29 cellular contexts compared by ENCODE assay signal in genomic region chr4:159250751-159251325, GRCh38.
"Had no signal": no experiment of that assay in that cellular context is flagged by ENCODE, and none has a peak within 500 bp of the region (broad histone marks: within the 10 kb centered on the region; RNA-seq: fewer than 3 reads in every experiment).

No MANE protein-coding gene starts in this region.

- H3K27me3 ChIP-seq: brain microvascular endothelial cell, right lobe of liver, thyroid gland, upper lobe of left lung had no signal

- H3K4me1 ChIP-seq: thyroid gland had no signal

- DNase-seq: activated B cell treated with CpG ODN at 0.5 μM for 24 hours; activated CD4-positive, alpha-beta T cell treated with anti-CD3 and anti-CD28 coated beads for 36 hours; activated CD8-positive, alpha-beta memory T cell treated with anti-CD3 and anti-CD28 coated beads, Interleukin-2, amount 10 ng/mL, durations not matched to agents 7 days and 5 days; activated CD8-positive, alpha-beta T cell treated with anti-CD3 and anti-CD28 coated beads, Interleukin-2, amount 10 ng/mL, durations not matched to agents 7 days and 5 days; activated naive CD4-positive, alpha-beta T cell treated with anti-CD3 and anti-CD28 coated beads for 36 hours; activated naive CD8-positive, alpha-beta T cell treated with anti-CD3 and anti-CD28 coated beads, Interleukin-2, amount 10 ng/mL, durations not matched to agents 7 days and 5 days; activated T-cell treated with anti-CD3 and anti-CD28 coated beads, Interleukin-2, amount 50 U/mL, for 48 hours; brain microvascular endothelial cell; caudate nucleus; effector CD8-positive, alpha-beta T cell; mucosa of descending colon; right lobe of liver; stimulated activated CD4-positive, alpha-beta T cell treated with anti-CD3 and anti-CD28 coated beads, Interleukin-1b, Interleukin-23, amount 100 ng/mL, for 48 hours; stimulated activated CD4-positive, alpha-beta T cell treated with anti-CD3 and anti-CD28 coated beads, Interleukin-4, amount 100 ng/mL, for 4 hours; stimulated activated CD8-positive, alpha-beta memory T cell treated with anti-CD3 and anti-CD28 coated beads, Interleukin-4, amount 100 ng/mL, for 48 hours; stimulated activated naive CD8-positive, alpha-beta T cell treated with anti-CD3 and anti-CD28 coated beads, Interleukin-15, amount 100 ng/mL, for 72 hours; T-helper 1 cell; thyroid gland had no signal

- H3K27ac Mint-ChIP-seq: activated B cell treated with CpG ODN at 0.5 μM for 24 hours; activated CD4-positive, alpha-beta T cell treated with anti-CD3 and anti-CD28 coated beads for 36 hours; activated CD8-positive, alpha-beta T cell treated with anti-CD3 and anti-CD28 coated beads, Interleukin-2, amount 10 ng/mL, durations not matched to agents 7 days and 5 days; activated naive CD4-positive, alpha-beta T cell treated with anti-CD3 and anti-CD28 coated beads for 36 hours; activated naive CD8-positive, alpha-beta T cell treated with anti-CD3 and anti-CD28 coated beads, Interleukin-2, amount 10 ng/mL, durations not matched to agents 7 days and 5 days; dendritic cell treated with granulocyte-macrophage colony-stimulating factor and Interleukin-4, amounts not matched to agents 40 ng/mL and 50 ng/mL, for 4 days; stimulated activated memory B cell treated with anti-CD40 and anti-IgM and Interleukin-4, amounts not matched to agents 10 μg/mL and 1 μg/mL and 100 μg/mL, for 72 hours; stimulated activated naive CD8-positive, alpha-beta T cell treated with anti-CD3 and anti-CD28 coated beads, Interleukin-15, amount 100 ng/mL, for 72 hours; T-helper 2 cell treated with Interferon-gamma antibody and Interleukin-4, amounts not matched to agents 5 μg/mL and 100 μg/mL, for 36 hours had no signal

- H3K27ac ChIP-seq: brain microvascular endothelial cell, epithelial cell of prostate, right lobe of liver, skin epidermis, thyroid gland, upper lobe of left lung had no signal

- ATAC-seq: activated CD4-positive, alpha-beta T cell treated with anti-CD3 and anti-CD28 coated beads for 36 hours; activated CD8-positive, alpha-beta memory T cell treated with anti-CD3 and anti-CD28 coated beads, Interleukin-2, amount 10 ng/mL, durations not matched to agents 7 days and 5 days; activated CD8-positive, alpha-beta T cell treated with anti-CD3 and anti-CD28 coated beads, Interleukin-2, amount 10 ng/mL, durations not matched to agents 7 days and 5 days; mucosa of descending colon; natural killer cell treated with Interleukin-12 subunit alpha and Interleukin-12 subunit beta and Interleukin-15 and Interleukin-18, amount 100 ng/mL, for 72 hours; stimulated activated memory B cell treated with anti-CD40 and anti-IgM and Interleukin-4, amounts not matched to agents 10 μg/mL and 1 μg/mL and 100 μg/mL, for 72 hours; stimulated activated naive CD8-positive, alpha-beta T cell treated with anti-CD3 and anti-CD28 coated beads, Interleukin-15, amount 100 ng/mL, for 72 hours had no signal

- H3K4me3 Mint-ChIP-seq: activated B cell treated with CpG ODN at 0.5 μM for 24 hours; activated CD4-positive, alpha-beta T cell treated with anti-CD3 and anti-CD28 coated beads for 36 hours; activated CD8-positive, alpha-beta memory T cell treated with anti-CD3 and anti-CD28 coated beads, Interleukin-2, amount 10 ng/mL, durations not matched to agents 7 days and 5 days; activated CD8-positive, alpha-beta T cell treated with anti-CD3 and anti-CD28 coated beads, Interleukin-2, amount 10 ng/mL, durations not matched to agents 7 days and 5 days; activated naive CD4-positive, alpha-beta T cell treated with anti-CD3 and anti-CD28 coated beads for 36 hours; activated naive CD8-positive, alpha-beta T cell treated with anti-CD3 and anti-CD28 coated beads, Interleukin-2, amount 10 ng/mL, durations not matched to agents 7 days and 5 days; dendritic cell treated with granulocyte-macrophage colony-stimulating factor and Interleukin-4, amounts not matched to agents 40 ng/mL and 50 ng/mL, for 4 days; stimulated activated memory B cell treated with anti-CD40 and anti-IgM and Interleukin-4, amounts not matched to agents 10 μg/mL and 1 μg/mL and 100 μg/mL, for 72 hours; stimulated activated naive CD8-positive, alpha-beta T cell treated with anti-CD3 and anti-CD28 coated beads, Interleukin-15, amount 100 ng/mL, for 72 hours; T-helper 2 cell treated with Interferon-gamma antibody and Interleukin-4, amounts not matched to agents 5 μg/mL and 100 μg/mL, for 36 hours had no signal

- H3K9me3 ChIP-seq: right lobe of liver, thyroid gland had no signal

- H3K27me3 Mint-ChIP-seq: activated B cell treated with CpG ODN at 0.5 μM for 24 hours; activated CD4-positive, alpha-beta T cell treated with anti-CD3 and anti-CD28 coated beads for 36 hours; activated CD8-positive, alpha-beta memory T cell treated with anti-CD3 and anti-CD28 coated beads, Interleukin-2, amount 10 ng/mL, durations not matched to agents 7 days and 5 days; activated naive CD8-positive, alpha-beta T cell treated with anti-CD3 and anti-CD28 coated beads, Interleukin-2, amount 10 ng/mL, durations not matched to agents 7 days and 5 days; dendritic cell treated with granulocyte-macrophage colony-stimulating factor and Interleukin-4, amounts not matched to agents 40 ng/mL and 50 ng/mL, for 4 days; natural killer cell treated with Interleukin-12 subunit alpha and Interleukin-12 subunit beta and Interleukin-15 and Interleukin-18, amount 100 ng/mL, for 72 hours; stimulated activated memory B cell treated with anti-CD40 and anti-IgM and Interleukin-4, amounts not matched to agents 10 μg/mL and 1 μg/mL and 100 μg/mL, for 72 hours; stimulated activated naive CD8-positive, alpha-beta T cell treated with anti-CD3 and anti-CD28 coated beads, Interleukin-15, amount 100 ng/mL, for 72 hours had no signal

- H3K36me3 ChIP-seq: right lobe of liver, thyroid gland had no signal

- H3K9me3 Mint-ChIP-seq: activated B cell treated with CpG ODN at 0.5 μM for 24 hours; natural killer cell treated with Interleukin-12 subunit alpha and Interleukin-12 subunit beta and Interleukin-15 and Interleukin-18, amount 100 ng/mL, for 72 hours; stimulated activated memory B cell treated with anti-CD40 and anti-IgM and Interleukin-4, amounts not matched to agents 10 μg/mL and 1 μg/mL and 100 μg/mL, for 72 hours had no signal

- FAIRE-seq: astrocyte, endometrium, frontal cortex, islet of Langerhans had no signal

- H3K4me1 Mint-ChIP-seq: activated B cell treated with CpG ODN at 0.5 μM for 24 hours; stimulated activated memory B cell treated with anti-CD40 and anti-IgM and Interleukin-4, amounts not matched to agents 10 μg/mL and 1 μg/mL and 100 μg/mL, for 72 hours; stimulated activated naive CD8-positive, alpha-beta T cell treated with anti-CD3 and anti-CD28 coated beads, Interleukin-15, amount 100 ng/mL, for 72 hours had no signal

- H3K4me3 ChIP-seq: mucosa of descending colon, right lobe of liver, skin epidermis, thyroid gland, upper lobe of left lung had no signal
